Comparison of ENCODE assay signal across 1 cellular context in the genomic region with DNA sequence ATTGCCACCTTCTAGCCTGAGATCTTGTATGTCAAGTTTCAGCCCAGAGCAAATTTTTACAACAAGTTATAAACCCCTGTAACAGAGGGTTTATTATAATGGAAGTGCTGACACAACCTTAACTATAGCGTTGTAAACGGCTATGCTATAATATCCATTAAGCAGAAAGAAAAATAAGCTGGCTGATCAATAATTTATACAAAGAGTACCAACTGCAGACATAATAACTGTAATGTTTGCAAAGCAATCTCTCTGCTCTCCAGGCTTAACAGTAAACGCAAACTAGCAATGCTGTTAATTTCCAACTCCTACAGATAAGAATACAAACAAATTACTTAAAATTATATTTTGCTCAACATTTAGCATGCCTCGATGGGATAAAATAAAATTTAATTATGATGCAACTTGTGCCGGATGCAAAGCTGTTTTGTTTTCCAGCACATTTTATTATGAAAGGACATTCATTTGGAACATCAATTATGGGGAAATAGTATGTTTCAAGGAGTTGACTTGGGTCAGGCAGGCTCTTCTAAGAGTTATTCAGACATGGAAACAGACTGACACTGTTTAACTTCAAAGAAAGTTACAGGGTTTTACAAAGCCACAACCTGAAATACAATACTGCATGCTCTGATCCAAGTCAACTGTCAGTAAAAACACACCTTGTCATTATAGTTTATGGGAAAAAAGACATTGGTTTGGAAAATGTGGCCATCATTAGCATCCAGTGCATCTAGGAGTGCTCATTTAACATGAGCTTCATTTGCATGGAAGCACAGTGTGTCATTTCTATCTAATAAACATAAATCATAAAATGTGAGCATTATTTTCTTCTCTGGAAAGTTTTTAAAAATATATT.
TF ChIP-seq lines count a peak whose summit lies in the region.

No MANE protein-coding gene starts in this region.

TF ChIP-seq in HEK293, 187 proteins besides CTCF, POLR2A, EP300 and RAD21 (continued from another document and continues in another):
- TF ChIP-seq, protein P1, sequence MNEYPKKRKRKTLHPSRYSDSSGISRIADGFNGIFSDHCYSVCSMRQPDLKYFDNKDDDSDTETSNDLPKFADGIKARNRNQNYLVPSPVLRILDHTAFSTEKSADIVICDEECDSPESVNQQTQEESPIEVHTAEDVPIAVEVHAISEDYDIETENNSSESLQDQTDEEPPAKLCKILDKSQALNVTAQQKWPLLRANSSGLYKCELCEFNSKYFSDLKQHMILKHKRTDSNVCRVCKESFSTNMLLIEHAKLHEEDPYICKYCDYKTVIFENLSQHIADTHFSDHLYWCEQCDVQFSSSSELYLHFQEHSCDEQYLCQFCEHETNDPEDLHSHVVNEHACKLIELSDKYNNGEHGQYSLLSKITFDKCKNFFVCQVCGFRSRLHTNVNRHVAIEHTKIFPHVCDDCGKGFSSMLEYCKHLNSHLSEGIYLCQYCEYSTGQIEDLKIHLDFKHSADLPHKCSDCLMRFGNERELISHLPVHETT (tag by site-specific recombination; IDR thresholded peaks at IDR 0.05) = no peak
- TF ChIP-seq SP7 (tag by site-specific recombination; IDR thresholded peaks at IDR 0.05) = peak; percentile 94
- TF ChIP-seq ZNF214 (tag by site-specific recombination; IDR thresholded peaks at IDR 0.05; ENCODE audit: borderline replicate concordance) = no peak
- no peak for TF ChIP-seq RBAK (tag by site-specific recombination; IDR thresholded peaks at IDR 0.05)
- TF ChIP-seq, protein P2, sequence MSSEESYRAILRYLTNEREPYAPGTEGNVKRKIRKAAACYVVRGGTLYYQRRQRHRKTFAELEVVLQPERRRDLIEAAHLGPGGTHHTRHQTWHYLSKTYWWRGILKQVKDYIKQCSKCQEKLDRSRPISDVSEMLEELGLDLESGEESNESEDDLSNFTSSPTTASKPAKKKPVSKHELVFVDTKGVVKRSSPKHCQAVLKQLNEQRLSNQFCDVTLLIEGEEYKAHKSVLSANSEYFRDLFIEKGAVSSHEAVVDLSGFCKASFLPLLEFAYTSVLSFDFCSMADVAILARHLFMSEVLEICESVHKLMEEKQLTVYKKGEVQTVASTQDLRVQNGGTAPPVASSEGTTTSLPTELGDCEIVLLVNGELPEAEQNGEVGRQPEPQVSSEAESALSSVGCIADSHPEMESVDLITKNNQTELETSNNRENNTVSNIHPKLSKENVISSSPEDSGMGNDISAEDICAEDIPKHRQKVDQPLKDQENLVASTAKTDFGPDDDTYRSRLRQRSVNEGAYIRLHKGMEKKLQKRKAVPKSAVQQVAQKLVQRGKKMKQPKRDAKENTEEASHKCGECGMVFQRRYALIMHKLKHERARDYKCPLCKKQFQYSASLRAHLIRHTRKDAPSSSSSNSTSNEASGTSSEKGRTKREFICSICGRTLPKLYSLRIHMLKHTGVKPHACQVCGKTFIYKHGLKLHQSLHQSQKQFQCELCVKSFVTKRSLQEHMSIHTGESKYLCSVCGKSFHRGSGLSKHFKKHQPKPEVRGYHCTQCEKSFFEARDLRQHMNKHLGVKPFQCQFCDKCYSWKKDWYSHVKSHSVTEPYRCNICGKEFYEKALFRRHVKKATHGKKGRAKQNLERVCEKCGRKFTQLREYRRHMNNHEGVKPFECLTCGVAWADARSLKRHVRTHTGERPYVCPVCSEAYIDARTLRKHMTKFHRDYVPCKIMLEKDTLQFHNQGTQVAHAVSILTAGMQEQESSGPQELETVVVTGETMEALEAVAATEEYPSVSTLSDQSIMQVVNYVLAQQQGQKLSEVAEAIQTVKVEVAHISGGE (tag by site-specific recombination; conservative IDR thresholded peaks at IDR 0.05; ENCODE audit: low read depth) = no peak
- no peak for TF ChIP-seq ZNF140 (tag by site-specific recombination; IDR thresholded peaks at IDR 0.05)
- TF ChIP-seq, protein P3, sequence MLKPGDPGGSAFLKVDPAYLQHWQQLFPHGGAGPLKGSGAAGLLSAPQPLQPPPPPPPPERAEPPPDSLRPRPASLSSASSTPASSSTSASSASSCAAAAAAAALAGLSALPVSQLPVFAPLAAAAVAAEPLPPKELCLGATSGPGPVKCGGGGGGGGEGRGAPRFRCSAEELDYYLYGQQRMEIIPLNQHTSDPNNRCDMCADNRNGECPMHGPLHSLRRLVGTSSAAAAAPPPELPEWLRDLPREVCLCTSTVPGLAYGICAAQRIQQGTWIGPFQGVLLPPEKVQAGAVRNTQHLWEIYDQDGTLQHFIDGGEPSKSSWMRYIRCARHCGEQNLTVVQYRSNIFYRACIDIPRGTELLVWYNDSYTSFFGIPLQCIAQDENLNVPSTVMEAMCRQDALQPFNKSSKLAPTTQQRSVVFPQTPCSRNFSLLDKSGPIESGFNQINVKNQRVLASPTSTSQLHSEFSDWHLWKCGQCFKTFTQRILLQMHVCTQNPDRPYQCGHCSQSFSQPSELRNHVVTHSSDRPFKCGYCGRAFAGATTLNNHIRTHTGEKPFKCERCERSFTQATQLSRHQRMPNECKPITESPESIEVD (tag by site-specific recombination; IDR thresholded peaks at IDR 0.05) = peak; percentile 97
- TF ChIP-seq KLF8 (tag by site-specific recombination; IDR thresholded peaks at IDR 0.05) = no peak
- TF ChIP-seq, protein P4, sequence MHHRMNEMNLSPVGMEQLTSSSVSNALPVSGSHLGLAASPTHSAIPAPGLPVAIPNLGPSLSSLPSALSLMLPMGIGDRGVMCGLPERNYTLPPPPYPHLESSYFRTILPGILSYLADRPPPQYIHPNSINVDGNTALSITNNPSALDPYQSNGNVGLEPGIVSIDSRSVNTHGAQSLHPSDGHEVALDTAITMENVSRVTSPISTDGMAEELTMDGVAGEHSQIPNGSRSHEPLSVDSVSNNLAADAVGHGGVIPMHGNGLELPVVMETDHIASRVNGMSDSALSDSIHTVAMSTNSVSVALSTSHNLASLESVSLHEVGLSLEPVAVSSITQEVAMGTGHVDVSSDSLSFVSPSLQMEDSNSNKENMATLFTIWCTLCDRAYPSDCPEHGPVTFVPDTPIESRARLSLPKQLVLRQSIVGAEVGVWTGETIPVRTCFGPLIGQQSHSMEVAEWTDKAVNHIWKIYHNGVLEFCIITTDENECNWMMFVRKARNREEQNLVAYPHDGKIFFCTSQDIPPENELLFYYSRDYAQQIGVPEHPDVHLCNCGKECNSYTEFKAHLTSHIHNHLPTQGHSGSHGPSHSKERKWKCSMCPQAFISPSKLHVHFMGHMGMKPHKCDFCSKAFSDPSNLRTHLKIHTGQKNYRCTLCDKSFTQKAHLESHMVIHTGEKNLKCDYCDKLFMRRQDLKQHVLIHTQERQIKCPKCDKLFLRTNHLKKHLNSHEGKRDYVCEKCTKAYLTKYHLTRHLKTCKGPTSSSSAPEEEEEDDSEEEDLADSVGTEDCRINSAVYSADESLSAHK (tag by site-specific recombination; IDR thresholded peaks at IDR 0.05) = peak; percentile 82
- TF ChIP-seq, protein P5, sequence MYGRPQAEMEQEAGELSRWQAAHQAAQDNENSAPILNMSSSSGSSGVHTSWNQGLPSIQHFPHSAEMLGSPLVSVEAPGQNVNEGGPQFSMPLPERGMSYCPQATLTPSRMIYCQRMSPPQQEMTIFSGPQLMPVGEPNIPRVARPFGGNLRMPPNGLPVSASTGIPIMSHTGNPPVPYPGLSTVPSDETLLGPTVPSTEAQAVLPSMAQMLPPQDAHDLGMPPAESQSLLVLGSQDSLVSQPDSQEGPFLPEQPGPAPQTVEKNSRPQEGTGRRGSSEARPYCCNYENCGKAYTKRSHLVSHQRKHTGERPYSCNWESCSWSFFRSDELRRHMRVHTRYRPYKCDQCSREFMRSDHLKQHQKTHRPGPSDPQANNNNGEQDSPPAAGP (tag by site-specific recombination; IDR thresholded peaks at IDR 0.05) = no peak
- TF ChIP-seq ZNF211 (tag by site-specific recombination; IDR thresholded peaks at IDR 0.05; ENCODE audit: low read depth) = no peak
- TF ChIP-seq ZNF623 (tag by site-specific recombination; IDR thresholded peaks at IDR 0.05) = no peak
- TF ChIP-seq, protein P6, sequence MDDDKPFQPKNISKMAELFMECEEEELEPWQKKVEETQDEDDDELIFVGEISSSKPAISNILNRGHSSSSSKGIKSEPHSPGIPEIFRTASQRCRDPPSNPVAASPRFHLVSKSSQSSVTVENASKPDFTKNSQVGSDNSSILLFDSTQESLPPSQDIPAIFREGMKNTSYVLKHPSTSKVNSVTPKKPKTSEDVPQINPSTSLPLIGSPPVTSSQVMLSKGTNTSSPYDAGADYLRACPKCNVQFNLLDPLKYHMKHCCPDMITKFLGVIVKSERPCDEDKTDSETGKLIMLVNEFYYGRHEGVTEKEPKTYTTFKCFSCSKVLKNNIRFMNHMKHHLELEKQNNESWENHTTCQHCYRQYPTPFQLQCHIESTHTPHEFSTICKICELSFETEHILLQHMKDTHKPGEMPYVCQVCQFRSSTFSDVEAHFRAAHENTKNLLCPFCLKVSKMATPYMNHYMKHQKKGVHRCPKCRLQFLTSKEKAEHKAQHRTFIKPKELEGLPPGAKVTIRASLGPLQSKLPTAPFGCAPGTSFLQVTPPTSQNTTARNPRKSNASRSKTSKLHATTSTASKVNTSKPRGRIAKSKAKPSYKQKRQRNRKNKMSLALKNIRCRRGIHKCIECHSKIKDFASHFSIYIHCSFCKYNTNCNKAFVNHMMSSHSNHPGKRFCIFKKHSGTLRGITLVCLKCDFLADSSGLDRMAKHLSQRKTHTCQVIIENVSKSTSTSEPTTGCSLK (tag by site-specific recombination; IDR thresholded peaks at IDR 0.05) = no peak
- TF ChIP-seq ZBTB8A (tag by site-specific recombination; IDR thresholded peaks at IDR 0.05) = no peak
- no peak for TF ChIP-seq HOXD13 (CRISPR knock-in tag; IDR thresholded peaks at IDR 0.05; ENCODE audit: borderline replicate concordance)
- TF ChIP-seq KLF10 (tag by site-specific recombination; IDR thresholded peaks at IDR 0.05) = no peak
- TF ChIP-seq ZSCAN23 (tag by site-specific recombination; IDR thresholded peaks at IDR 0.05) = no peak
- no peak for TF ChIP-seq ZNF558 (tag by site-specific recombination; IDR thresholded peaks at IDR 0.05)
- TF ChIP-seq SCRT1 (tag by site-specific recombination; IDR thresholded peaks at IDR 0.05; ENCODE audit: borderline replicate concordance) = no peak
- TF ChIP-seq, protein P7, sequence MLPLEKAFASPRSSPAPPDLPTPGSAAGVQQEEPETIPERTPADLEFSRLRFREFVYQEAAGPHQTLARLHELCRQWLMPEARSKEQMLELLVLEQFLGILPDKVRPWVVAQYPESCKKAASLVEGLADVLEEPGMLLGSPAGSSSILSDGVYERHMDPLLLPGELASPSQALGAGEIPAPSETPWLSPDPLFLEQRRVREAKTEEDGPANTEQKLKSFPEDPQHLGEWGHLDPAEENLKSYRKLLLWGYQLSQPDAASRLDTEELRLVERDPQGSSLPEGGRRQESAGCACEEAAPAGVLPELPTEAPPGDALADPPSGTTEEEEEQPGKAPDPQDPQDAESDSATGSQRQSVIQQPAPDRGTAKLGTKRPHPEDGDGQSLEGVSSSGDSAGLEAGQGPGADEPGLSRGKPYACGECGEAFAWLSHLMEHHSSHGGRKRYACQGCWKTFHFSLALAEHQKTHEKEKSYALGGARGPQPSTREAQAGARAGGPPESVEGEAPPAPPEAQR (tag by site-specific recombination; IDR thresholded peaks at IDR 0.05) = no peak
- TF ChIP-seq ZNF768 (tag by site-specific recombination; IDR thresholded peaks at IDR 0.05) = no peak
- no peak for TF ChIP-seq ZNF16 (tag by site-specific recombination; IDR thresholded peaks at IDR 0.05; ENCODE audit: low read depth)
- 0 out of 2 replicates have a peak, but pooled peaks have one; percentile 13 for TF ChIP-seq ZBTB17 (tag by site-specific recombination; IDR thresholded peaks at IDR 0.05)
- no peak for TF ChIP-seq ZNF660 (tag by site-specific recombination; IDR thresholded peaks at IDR 0.05)
- TF ChIP-seq ZEB2 (tag by site-specific recombination; IDR thresholded peaks at IDR 0.05) = no peak
- TF ChIP-seq ZNF596 (tag by site-specific recombination; IDR thresholded peaks at IDR 0.05) = 0 out of 2 replicates have a peak, but pooled peaks have one; percentile 4
- peak; percentile 14; the same call in 1 of the 2 replicates for TF ChIP-seq TCF7L2 (IDR thresholded peaks at IDR 0.05; ENCODE audit: borderline replicate concordance, low read depth, low read length)
- TF ChIP-seq MEIS1 (CRISPR knock-in tag; IDR thresholded peaks at IDR 0.05; ENCODE audit: borderline replicate concordance) = no peak
- TF ChIP-seq HOXC10 (CRISPR knock-in tag; IDR thresholded peaks at IDR 0.05) = no peak
- no peak for TF ChIP-seq ZNF221 (tag by site-specific recombination; IDR thresholded peaks at IDR 0.05; ENCODE audit: borderline replicate concordance)
- TF ChIP-seq IKZF3 (tag by site-specific recombination; IDR thresholded peaks at IDR 0.05) = peak; percentile 13
- no peak for TF ChIP-seq ZNF37A (tag by site-specific recombination; IDR thresholded peaks at IDR 0.05)
- no peak for TF ChIP-seq ZNF654 (tag by site-specific recombination; IDR thresholded peaks at IDR 0.05; ENCODE audit: low read depth)
- TF ChIP-seq OSR2 (tag by site-specific recombination; IDR thresholded peaks at IDR 0.05) = peak; percentile 57; the same call in 1 of the 2 replicates
- no peak for TF ChIP-seq ZNF202 (tag by site-specific recombination; IDR thresholded peaks at IDR 0.05; ENCODE audit: borderline replicate concordance)
- TF ChIP-seq, protein P8, sequence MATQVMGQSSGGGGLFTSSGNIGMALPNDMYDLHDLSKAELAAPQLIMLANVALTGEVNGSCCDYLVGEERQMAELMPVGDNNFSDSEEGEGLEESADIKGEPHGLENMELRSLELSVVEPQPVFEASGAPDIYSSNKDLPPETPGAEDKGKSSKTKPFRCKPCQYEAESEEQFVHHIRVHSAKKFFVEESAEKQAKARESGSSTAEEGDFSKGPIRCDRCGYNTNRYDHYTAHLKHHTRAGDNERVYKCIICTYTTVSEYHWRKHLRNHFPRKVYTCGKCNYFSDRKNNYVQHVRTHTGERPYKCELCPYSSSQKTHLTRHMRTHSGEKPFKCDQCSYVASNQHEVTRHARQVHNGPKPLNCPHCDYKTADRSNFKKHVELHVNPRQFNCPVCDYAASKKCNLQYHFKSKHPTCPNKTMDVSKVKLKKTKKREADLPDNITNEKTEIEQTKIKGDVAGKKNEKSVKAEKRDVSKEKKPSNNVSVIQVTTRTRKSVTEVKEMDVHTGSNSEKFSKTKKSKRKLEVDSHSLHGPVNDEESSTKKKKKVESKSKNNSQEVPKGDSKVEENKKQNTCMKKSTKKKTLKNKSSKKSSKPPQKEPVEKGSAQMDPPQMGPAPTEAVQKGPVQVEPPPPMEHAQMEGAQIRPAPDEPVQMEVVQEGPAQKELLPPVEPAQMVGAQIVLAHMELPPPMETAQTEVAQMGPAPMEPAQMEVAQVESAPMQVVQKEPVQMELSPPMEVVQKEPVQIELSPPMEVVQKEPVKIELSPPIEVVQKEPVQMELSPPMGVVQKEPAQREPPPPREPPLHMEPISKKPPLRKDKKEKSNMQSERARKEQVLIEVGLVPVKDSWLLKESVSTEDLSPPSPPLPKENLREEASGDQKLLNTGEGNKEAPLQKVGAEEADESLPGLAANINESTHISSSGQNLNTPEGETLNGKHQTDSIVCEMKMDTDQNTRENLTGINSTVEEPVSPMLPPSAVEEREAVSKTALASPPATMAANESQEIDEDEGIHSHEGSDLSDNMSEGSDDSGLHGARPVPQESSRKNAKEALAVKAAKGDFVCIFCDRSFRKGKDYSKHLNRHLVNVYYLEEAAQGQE (tag by site-specific recombination; IDR thresholded peaks at IDR 0.05) = no peak
